In genomic region chr3:172595648-172596393, GRCh38 we compare ENCODE assay signal across 7 cellular contexts.
DNase-seq lines count a peak whose midpoint lies in the region; ATAC-seq and TF ChIP-seq lines count a peak whose summit lies in the region.

No MANE protein-coding gene starts in this region.

- H3K4me3 ChIP-seq in tibial artery = peak overlapping the region; percentile 20 to 28

- no peaks in the 10 kb centered on the region for H3K9me3 ChIP-seq in tibial artery

- peak; percentile 45 for ATAC-seq in GM21737 (IDR thresholded peaks at IDR 0.05; ENCODE audit: unreplicated experiment)

- H3K27ac ChIP-seq in tibial artery = peak overlapping the region; percentile 15 to 45

- intact Hi-C loops in tibial artery (cut with DNase I; ENCODE audit: low total_unique reads) = no loop called here

- H3K27me3 ChIP-seq in tibial artery = no peaks in the 10 kb centered on the region

- DNase-seq in GM04504 (ENCODE audit: low read depth) (peak; percentile 24), M059J (ENCODE audit: low read depth) (peak; percentile 89), T-helper 22 cell (ENCODE audit: low read depth) (peak; percentile 11), dermis microvascular lymphatic vessel endothelial cell (ENCODE audit: low read depth in 2 of 2) (peak; percentile 71 to 77), medulla oblongata (ENCODE audit: extremely low spot score) (peak; percentile 74), tibial artery (no peak)

- TF ChIP-seq CTCF in tibial artery (IDR thresholded peaks at IDR 0.05) = peak; percentile 66 to 71

- H3K4me1 ChIP-seq in tibial artery = peaks cover 0 to 11% (median 3%) of the 10 kb centered on the region in 4 donors

- H3K36me3 ChIP-seq in tibial artery = no peaks in the 10 kb centered on the region

Comparison
In these comparisons a context has a peak if more than half of its experiments do, and no peak if none do; other contexts are left out.
1. DNase-seq: peak in GM04504 (single experiment), M059J (single experiment), T-helper 22 cell (single experiment), dermis microvascular lymphatic vessel endothelial cell (2 of 2) and medulla oblongata (single experiment); none in tibial artery (0 of 2).